ENCODE assay signal across 8 cellular contexts in genomic region chr19:34172661-34173144, GRCh38. TPM values are rescaled to one million over a fixed set of nuclear protein-coding genes. Genes with fewer than 3 reads are reported as not detected.
DNase-seq lines count a peak whose midpoint lies in the region; ATAC-seq, FAIRE-seq and TF ChIP-seq lines count a peak whose summit lies in the region.

No MANE protein-coding gene starts in this region.

- intact Hi-C loops in CD14-positive monocyte (cut with micrococcal nuclease): loop anchor here in 1 of 2 donors (5.0 to 10.0 kb wide), 2 partner anchors 502 to 995 kb away; partner anchors contain the start of genes SCGB2B2 and ZNF302
- intact Hi-C loops in pancreas (cut with DNase I): no loop called here

- no peak for FAIRE-seq in pancreas (lab: Jason Lieb, UNC)

- no peaks in the 10 kb centered on the region for H3K9me3 ChIP-seq in pancreas

- TF ChIP-seq CTCF in CD14-positive monocyte (IDR thresholded peaks at IDR 0.05) (no peak), foreskin keratinocyte (conservative IDR thresholded peaks at IDR 0.05) (no peak), pancreas (IDR thresholded peaks at IDR 0.05) (no peak)

- H3K9me3 Mint-ChIP-seq in CD14-positive monocyte: no peaks in the 10 kb centered on the region
- H3K9me3 Mint-ChIP-seq in activated CD8-positive, alpha-beta T cell treated with anti-CD3 and anti-CD28 coated beads, Interleukin-2, amount 10 ng/mL, durations not matched to agents 7 days and 5 days (ENCODE audit: insufficient read depth): no peaks in the 10 kb centered on the region

- peak overlapping the region; percentile 82 to 99 (median 88) for H3K4me3 ChIP-seq in pancreas

- 0 to 1% methylated on average over 39 to 55 of the region's 55 CpGs for WGBS in pancreas, 2 donors

- DNase-seq in CD14-positive monocyte (ENCODE audit: low spot score) (no peak), foreskin keratinocyte (peak; percentile 19 to 37), pancreas (peak in 3 of 6 donors; percentile 18 to 73 (median 40)), H4 (ENCODE audit: low spot score) (no peak), NOMO-1 treated with dmso at 0.1 percent for 144 hours (lab: John Stamatoyannopoulos, UW; ENCODE audit: unreplicated experiment) (no peak)
- no peak for DNase-seq in activated CD8-positive, alpha-beta T cell treated with anti-CD3 and anti-CD28 coated beads, Interleukin-2, amount 10 ng/mL, durations not matched to agents 7 days and 5 days

- H3K27ac ChIP-seq in foreskin keratinocyte (peak overlapping the region; percentile 84), pancreas (peak overlapping the region; percentile 93 to 99 (median 96))

- POLR2A ChIA-PET in activated CD8-positive, alpha-beta T cell treated with anti-CD3 and anti-CD28 coated beads, Interleukin-2, amount 10 ng/mL, durations not matched to agents 7 days and 5 days (lab: Charles Lee): interaction anchor here (0.8 to 1.8 kb wide), 10 partner anchors 12 to 255 kb away, joined by 3 to 10 read pairs (median 4); partner anchors contain the start of gene UBA2

- H3K4me1 Mint-ChIP-seq in CD14-positive monocyte: peaks cover 47% of the 10 kb centered on the region
- peaks cover 44% of the 10 kb centered on the region for H3K4me1 Mint-ChIP-seq in activated CD8-positive, alpha-beta T cell treated with anti-CD3 and anti-CD28 coated beads, Interleukin-2, amount 10 ng/mL, durations not matched to agents 7 days and 5 days (ENCODE audit: low read depth)

- peak overlapping the region; percentile 89 to 99 for H3K4me3 Mint-ChIP-seq in CD14-positive monocyte
- H3K4me3 Mint-ChIP-seq in activated CD8-positive, alpha-beta T cell treated with anti-CD3 and anti-CD28 coated beads, Interleukin-2, amount 10 ng/mL, durations not matched to agents 7 days and 5 days: peak overlapping the region; percentile 98

- CTCF ChIA-PET in activated CD8-positive, alpha-beta T cell treated with anti-CD3 and anti-CD28 coated beads, Interleukin-2, amount 10 ng/mL, durations not matched to agents 7 days and 5 days (lab: Charles Lee): interaction anchor here (1.1 to 1.4 kb wide), 2 partner anchors 13 to 258 kb away, joined by 3 to 6 read pairs; no protein-coding TSS in a partner anchor

- ATAC-seq in GM19372 (IDR thresholded peaks at IDR 0.05; ENCODE audit: low read depth, unreplicated experiment) (peak; percentile 28), HG03378 (IDR thresholded peaks at IDR 0.05; ENCODE audit: unreplicated experiment) (peak; percentile 34), foreskin keratinocyte (peak; percentile 21), pancreas (peak; percentile 48 to 60 (median 56))
- ATAC-seq in activated CD8-positive, alpha-beta T cell treated with anti-CD3 and anti-CD28 coated beads, Interleukin-2, amount 10 ng/mL, durations not matched to agents 7 days and 5 days: peak; percentile 47

- H3K36me3 ChIP-seq in pancreas: no peaks in the 10 kb centered on the region

- H3K36me3 Mint-ChIP-seq in CD14-positive monocyte: peaks cover 2 to 6% of the 10 kb centered on the region in 2 donors
- peaks cover 31% of the 10 kb centered on the region for H3K36me3 Mint-ChIP-seq in activated CD8-positive, alpha-beta T cell treated with anti-CD3 and anti-CD28 coated beads, Interleukin-2, amount 10 ng/mL, durations not matched to agents 7 days and 5 days (ENCODE audit: low read depth)

- H3K4me1 ChIP-seq in foreskin keratinocyte (peaks cover 24% of the 10 kb centered on the region), pancreas (peaks cover 20 to 45% (median 41%) of the 10 kb centered on the region in 3 donors)

- H3K27me3 ChIP-seq in foreskin keratinocyte (no peaks in the 10 kb centered on the region), pancreas (no peaks in the 10 kb centered on the region)

- peak overlapping the region; percentile 94 to 99 (median 97) for H3K27ac Mint-ChIP-seq in CD14-positive monocyte
- H3K27ac Mint-ChIP-seq in activated CD8-positive, alpha-beta T cell treated with anti-CD3 and anti-CD28 coated beads, Interleukin-2, amount 10 ng/mL, durations not matched to agents 7 days and 5 days: peak overlapping the region; percentile 99

- H3K27me3 Mint-ChIP-seq in CD14-positive monocyte (ENCODE audit: low read depth in 3 of 3): no peaks in the 10 kb centered on the region
- peaks cover 2% of the 10 kb centered on the region for H3K27me3 Mint-ChIP-seq in activated CD8-positive, alpha-beta T cell treated with anti-CD3 and anti-CD28 coated beads, Interleukin-2, amount 10 ng/mL, durations not matched to agents 7 days and 5 days (ENCODE audit: low read depth)

RNA-seq across cellular contexts. Expression of gene LSM14A, which starts 0.4 kb away (rescaled TPM):
- polyA plus RNA-seq in CD14-positive monocyte (10 to 100 TPM; 82.7 to 91.8 TPM), foreskin keratinocyte (35.2 and 38.1 TPM in 2 replicates), pancreas (10 to 100 TPM; 32.0 to 41.4 TPM)
- total RNA-seq in activated CD8-positive, alpha-beta T cell treated with anti-CD3 and anti-CD28 coated beads, Interleukin-2, amount 10 ng/mL, durations not matched to agents 7 days and 5 days: 100 to 1,000 TPM; 133 to 139 TPM
- total RNA-seq in foreskin keratinocyte (74.5 and 91.4 TPM in 2 replicates), pancreas (10 to 100 TPM; 36.0 to 56.8 (median 46.0) TPM)
- 61.2 and 75.6 TPM in 2 replicates for total RNA-seq in H4 (2014; rRNA removed; shearing (Covaris generic))

Comparison
In these comparisons a context has a peak if more than half of its experiments do, and no peak if none do; other contexts are left out.
1. DNase-seq: peak in foreskin keratinocyte (2 of 2); none in CD14-positive monocyte (single experiment), activated CD8-positive, alpha-beta T cell treated with anti-CD3 and anti-CD28 coated beads, Interleukin-2, amount 10 ng/mL, durations not matched to agents 7 days and 5 days (single experiment), H4 (single experiment) and NOMO-1 treated with dmso at 0.1 percent for 144 hours (single experiment).
2. Peak in every context shown above with its lines, with median percentiles within 50 percentile points of each other: ATAC-seq.